ENCODE assay signal across 10 cellular contexts in genomic region chr3:12180218-12180617, GRCh38. TPM values are rescaled to one million over a fixed set of nuclear protein-coding genes. Genes with fewer than 3 reads are reported as not detected.
DNase-seq lines count a peak whose midpoint lies in the region; ATAC-seq and TF ChIP-seq lines count a peak whose summit lies in the region.
"Had no signal": no experiment of that assay in that cellular context is flagged by ENCODE, and none has a peak within 500 bp of the region (broad histone marks: within the 10 kb centered on the region; RNA-seq: fewer than 3 reads in every experiment).

No MANE protein-coding gene starts in this region.

- DNase-seq in A172 (ENCODE audit: low spot score) = peak; percentile 86
- peak; percentile 90 for DNase-seq in LoVo (ENCODE audit: low spot score)
- peak; percentile 93 for DNase-seq in choroid plexus epithelial cell (ENCODE audit: low read depth)
- peak; percentile 86 for DNase-seq in lower lobe of right lung
- DNase-seq in stimulated activated CD4-positive, alpha-beta T cell treated with anti-CD3 and anti-CD28 coated beads, Interleukin-2, amount 100 ng/mL, for 24 hours = no peak
- no peak for DNase-seq in activated naive CD4-positive, alpha-beta T cell treated with Interleukin-2 at 50 U/mL for 16 hours
- DNase-seq in stimulated activated naive CD4-positive, alpha-beta T cell treated with Interleukin-2 at 50 U/mL for 16 hours (lab: John Stamatoyannopoulos, UW) = no peak
- DNase-seq: activated CD8-positive, alpha-beta T cell treated with anti-CD3 and anti-CD28 coated beads, Interleukin-2, amount 10 ng/mL, durations not matched to agents 7 days and 5 days; OCI-M1 had no signal

- intact Hi-C loops in lower lobe of right lung (cut with DNase I) = no loop called here

- H3K4me1 ChIP-seq in lower lobe of right lung (peaks cover 14% of the 10 kb centered on the region), gastroesophageal sphincter (no peaks in the 10 kb centered on the region)

- TF ChIP-seq CTCF in choroid plexus epithelial cell (conservative IDR thresholded peaks at IDR 0.05; ENCODE audit: low read depth, low read length) = peak; percentile 14
- TF ChIP-seq CTCF in lower lobe of right lung (IDR thresholded peaks at IDR 0.05) = no peak
- TF ChIP-seq CTCF in gastroesophageal sphincter (IDR thresholded peaks at IDR 0.05) = no peak

- H3K27ac ChIP-seq in lower lobe of right lung (peak overlapping the region; percentile 60), gastroesophageal sphincter (peak overlapping the region in 1 of 4 donors; percentile 24)

- 46 to 67% methylated on average over 1 to 3 of the region's 6 CpGs for WGBS in gastroesophageal sphincter (ENCODE audit: low coverage in 1 of 2), 2 donors

- no peak for TF ChIP-seq EP300 in gastroesophageal sphincter (IDR thresholded peaks at IDR 0.05)

- H3K4me3 ChIP-seq in choroid plexus epithelial cell (ENCODE audit: low read depth, low read length) (no peak overlapping the region), lower lobe of right lung (no peak overlapping the region), gastroesophageal sphincter (no peak overlapping the region)

- H3K9me3 ChIP-seq in lower lobe of right lung (no peaks in the 10 kb centered on the region), gastroesophageal sphincter (no peaks in the 10 kb centered on the region)

- peak; percentile 90 to 93 for ATAC-seq in lower lobe of right lung
- no peak for ATAC-seq in gastroesophageal sphincter
- ATAC-seq: activated CD8-positive, alpha-beta T cell treated with anti-CD3 and anti-CD28 coated beads, Interleukin-2, amount 10 ng/mL, durations not matched to agents 7 days and 5 days had no signal

- no peak for TF ChIP-seq POLR2A in gastroesophageal sphincter (IDR thresholded peaks at IDR 0.05)

- H3K27me3 ChIP-seq in lower lobe of right lung (ENCODE audit: low read depth) (no peaks in the 10 kb centered on the region), gastroesophageal sphincter (no peaks in the 10 kb centered on the region)

- H3K36me3 ChIP-seq in lower lobe of right lung (no peaks in the 10 kb centered on the region), gastroesophageal sphincter (no peaks in the 10 kb centered on the region)

RNA-seq across cellular contexts. Expression of gene TIMP4, which starts 21.5 kb away (rescaled TPM):
- total RNA-seq in A172 (2014; rRNA removed; shearing (Covaris generic)) = 6.1 and 8.6 TPM in 2 replicates
- 5.2 TPM for total RNA-seq in lower lobe of right lung
- total RNA-seq in gastroesophageal sphincter = 10 to 100 TPM; 16.5 to 35.1 (median 29.2) TPM
- total RNA-seq: activated CD8-positive, alpha-beta T cell treated with anti-CD3 and anti-CD28 coated beads, Interleukin-2, amount 10 ng/mL, durations not matched to agents 7 days and 5 days had no signal

Comparison
In these comparisons a context has a peak if more than half of its experiments do, and no peak if none do; other contexts are left out.
1. DNase-seq: peak in A172 (single experiment), LoVo (single experiment), choroid plexus epithelial cell (single experiment) and lower lobe of right lung (single experiment); none in stimulated activated CD4-positive, alpha-beta T cell treated with anti-CD3 and anti-CD28 coated beads, Interleukin-2, amount 100 ng/mL, for 24 hours (0 of 2), activated naive CD4-positive, alpha-beta T cell treated with Interleukin-2 at 50 U/mL for 16 hours (single experiment) and stimulated activated naive CD4-positive, alpha-beta T cell treated with Interleukin-2 at 50 U/mL for 16 hours (single experiment).